Comparison of ENCODE assay signal across 1 cellular context in genomic region chr2:119377266-119377972, GRCh38.
A peak's percentile ranks its signal among the peaks of the same experiment; 100 is the strongest.
TF ChIP-seq lines count a peak whose summit lies in the region.

No MANE protein-coding gene starts in this region.

TF ChIP-seq in GM12878, 131 proteins besides CTCF, POLR2A, EP300 and RAD21:
- no peak for TF ChIP-seq DPF2 (IDR thresholded peaks at IDR 0.05)
- TF ChIP-seq RUNX3 (IDR thresholded peaks at IDR 0.05; ENCODE audit: low read length): 0 out of 2 replicates have a peak, but pooled peaks have one; percentile 8
- TF ChIP-seq SUZ12 (IDR thresholded peaks at IDR 0.05; ENCODE audit: unreplicated experiment): no peak
- TF ChIP-seq SMC3 (IDR thresholded peaks at IDR 0.05; ENCODE audit: borderline replicate concordance, low read length): no peak
- 0 out of 2 replicates have a peak, but pooled peaks have one; percentile 12 for TF ChIP-seq TCF12 (IDR thresholded peaks at IDR 0.05; ENCODE audit: low read depth, low read length)
- TF ChIP-seq SPI1 (IDR thresholded peaks at IDR 0.05; ENCODE audit: borderline replicate concordance, insufficient read depth, low read depth, low read length): peak; percentile 40; the same call in 1 of the 2 replicates
- TF ChIP-seq IKZF1 (conservative IDR thresholded peaks at IDR 0.05): peak; percentile 13; the same call in 1 of the 2 replicates
- peak; percentile 22 to 34; a peak in 1 of 4 replicates for TF ChIP-seq IKZF2 (IDR thresholded peaks at IDR 0.05)
